In genomic region chr20:4156411-4156810, GRCh38 we compare ENCODE assay signal across 17 cellular contexts. TPM values are rescaled to one million over a fixed set of nuclear protein-coding genes. Genes with fewer than 3 reads are reported as not detected.
DNase-seq lines count a peak whose midpoint lies in the region; ATAC-seq, FAIRE-seq and TF ChIP-seq lines count a peak whose summit lies in the region.
"Had no signal": no experiment of that assay in that cellular context is flagged by ENCODE, and none has a peak within 500 bp of the region (broad histone marks: within the 10 kb centered on the region; RNA-seq: fewer than 3 reads in every experiment).

No MANE protein-coding gene starts in this region.

- FAIRE-seq in A549 (lab: Jason Lieb, UNC): no peak
- FAIRE-seq: GM18507, K562 had no signal

- TF ChIP-seq EP300 in A549 (IDR thresholded peaks at IDR 0.05): no peak

- H3K4me2 ChIP-seq in A549: peak overlapping the region; percentile 86
- H3K4me2 ChIP-seq in osteoblast (ENCODE audit: insufficient read depth, low read length): no peak overlapping the region

- peaks cover 98% of the 10 kb centered on the region for H3K4me1 ChIP-seq in A549
- H3K4me1 ChIP-seq in osteoblast (ENCODE audit: insufficient read depth, low read length): peaks cover 38% of the 10 kb centered on the region
- H3K4me1 ChIP-seq in gastrocnemius medialis: no peaks in the 10 kb centered on the region

- CTCF ChIA-PET in A549 (lab: Yijun Ruan, JAX): interaction anchor here (8.5 kb wide), 1 partner anchor 49 kb away, joined by 65 read pairs; no protein-coding TSS in a partner anchor

- H3K9me3 ChIP-seq in A549 (no peaks in the 10 kb centered on the region), osteoblast (ENCODE audit: low read depth, low read length) (no peaks in the 10 kb centered on the region), gastrocnemius medialis (no peaks in the 10 kb centered on the region)

- TF ChIP-seq POLR2A in A549 (IDR thresholded peaks at IDR 0.05; ENCODE audit: low read length) (no peak), gastrocnemius medialis (IDR thresholded peaks at IDR 0.05) (no peak)

- H2AFZ ChIP-seq in osteoblast (ENCODE audit: low read length): no peak overlapping the region

- intact Hi-C loops in gastrocnemius medialis (cut with DNase I; ENCODE audit: low total_unique reads): no loop called here

- in situ Hi-C loops in gastrocnemius medialis (cut with MboI; ENCODE audit: low sequenced_read_pairs in 4 of 4) (no loop called here), KBM-7 (cut with MboI; ENCODE audit: low pct_unique_long_range_greater_than_20kb, low sequenced_read_pairs) (no loop called here)

- H3K36me3 ChIP-seq in osteoblast (ENCODE audit: insufficient read depth, low read length): peaks cover under 1% of the 10 kb centered on the region
- no peaks in the 10 kb centered on the region for H3K36me3 ChIP-seq in gastrocnemius medialis

- DNase-seq in A549 (ENCODE audit: low read depth in 1 of 2, low spot score in 1 of 2): no peak
- DNase-seq in M059J (ENCODE audit: low read depth): peak; percentile 62
- peak; percentile 23 for DNase-seq in epithelial cell of esophagus (ENCODE audit: low read depth)
- DNase-seq in osteoblast (ENCODE audit: insufficient read length, low spot score, missing footprints): peak; percentile 23
- DNase-seq in gastrocnemius medialis: no peak
- no peak for DNase-seq in KBM-7
- DNase-seq in NCI-H128 (lab: John Stamatoyannopoulos, UW; ENCODE audit: unreplicated experiment): no peak
- DNase-seq: AML-193; CD4-positive, CD25-positive, alpha-beta regulatory T cell; HCEC 1CT; NCI-H1092; NCI-H1694; NCI-H446 treated with DMSO at 0.1 percent for 48 hours; NCI-H774; SIG-M5 had no signal

- POLR2A ChIA-PET in A549 (lab: Yijun Ruan, JAX): no interaction called here

- ATAC-seq in A549 (no peak), gastrocnemius medialis (no peak)
- ATAC-seq: K562 had no signal

- H3K27ac ChIP-seq in A549 (peak overlapping the region in 1 of 2 experiments; percentile 97; a peak in 3 of 6 replicates), osteoblast (ENCODE audit: low read depth, low read length) (no peak overlapping the region), gastrocnemius medialis (no peak overlapping the region)

- H3K4me3 ChIP-seq in A549 (no peak overlapping the region), epithelial cell of esophagus (ENCODE audit: low read length) (no peak overlapping the region), osteoblast (ENCODE audit: insufficient read depth, low read length) (no peak overlapping the region), gastrocnemius medialis (no peak overlapping the region)
- H3K4me3 ChIP-seq: K562 had no signal

- H4K20me1 ChIP-seq in osteoblast (ENCODE audit: insufficient read depth, low read length): peaks cover 60% of the 10 kb centered on the region

- no peaks in the 10 kb centered on the region for H3K27me3 ChIP-seq in osteoblast (ENCODE audit: insufficient read depth, low read length)
- H3K27me3 ChIP-seq in gastrocnemius medialis: no peaks in the 10 kb centered on the region

- WGBS in A549 (ENCODE audit: missing lambda C conversion rate): 70% methylated on average over 3 of the region's 3 CpGs

- no peak for TF ChIP-seq CTCF in A549 (IDR thresholded peaks at IDR 0.05)
- TF ChIP-seq CTCF in epithelial cell of esophagus (IDR thresholded peaks at IDR 0.05; ENCODE audit: insufficient read depth, low read depth, low read length, missing control alignments): no peak
- no peak for TF ChIP-seq CTCF in osteoblast (IDR thresholded peaks at IDR 0.05; ENCODE audit: extremely low read depth, low read depth, low read length)
- TF ChIP-seq CTCF in gastrocnemius medialis (IDR thresholded peaks at IDR 0.05 in 4 of 5, conservative IDR thresholded peaks at IDR 0.05 in 1 of 5): no peak

- H3K79me2 ChIP-seq in osteoblast (ENCODE audit: insufficient read depth, low read length): peaks cover 91% of the 10 kb centered on the region

- TF ChIP-seq RAD21 in A549 (conservative IDR thresholded peaks at IDR 0.05 in 1 of 2, IDR thresholded peaks at IDR 0.05 in 1 of 2): no peak

TF ChIP-seq in A549, 52 proteins besides CTCF, POLR2A, EP300 and RAD21:
- TF ChIP-seq CEBPB (IDR thresholded peaks at IDR 0.05): peak in 1 of 2 experiments; percentile 43; a peak in 1 of 4 replicates
- TF ChIP-seq HOXA7 (CRISPR knock-in tag; IDR thresholded peaks at IDR 0.05): no peak
- 0 out of 2 replicates have a peak, but pooled peaks have one; percentile 48 for TF ChIP-seq TP53 (CRISPR knock-in tag; IDR thresholded peaks at IDR 0.05)

RNA-seq across cellular contexts. Expression of gene SMOX, which starts 7.8 kb away (rescaled TPM):
- 67.4 and 111 TPM in 2 replicates for polyA plus RNA-seq in A549 (2011; rRNA removed)
- polyA plus RNA-seq in A549 (2012; cell fraction: cytosol; rRNA removed): 143 and 175 TPM in 2 replicates
- 251 and 331 TPM in 2 replicates for polyA plus RNA-seq in A549 (2012; cell fraction: nucleus; rRNA removed)
- polyA plus RNA-seq in A549 (2017; fragmentation: RNase III; extraction: RNeasy Plus Mini Kit Qiagen cat#74134 plus additional on column Dnase treatment): 118 to 139 TPM (median 131 TPM) in 3 replicates
- 35.4 and 69.5 TPM in 2 replicates for polyA minus RNA-seq in A549 (2011; rRNA and poly(A)+ RNA removed)
- 56.5 and 67.0 TPM in 2 replicates for total RNA-seq in M059J (2014; rRNA removed; shearing (Covaris generic))
- total RNA-seq in osteoblast: 10.5 and 11.2 TPM in 2 replicates
- 1 to 10 TPM in 3 of 4 donors, under 1 TPM in 1; 0.63 to 4.1 (median 2.2) TPM for total RNA-seq in gastrocnemius medialis

Comparison
In these comparisons a context has a peak if more than half of its experiments do, and no peak if none do; other contexts are left out.
1. DNase-seq: peak in M059J (single experiment), epithelial cell of esophagus (single experiment) and osteoblast (single experiment); none in A549 (0 of 2), gastrocnemius medialis (0 of 2), KBM-7 (single experiment) and NCI-H128 (single experiment).